16 cellular contexts compared by ENCODE assay signal in genomic region chr19:34179066-34179465, GRCh38. TPM values are rescaled to one million over a fixed set of nuclear protein-coding genes. Genes with fewer than 3 reads are reported as not detected.
DNase-seq lines count a peak whose midpoint lies in the region; ATAC-seq and TF ChIP-seq lines count a peak whose summit lies in the region.
"Had no signal": no experiment of that assay in that cellular context is flagged by ENCODE, and none has a peak within 500 bp of the region (broad histone marks: within the 10 kb centered on the region; RNA-seq: fewer than 3 reads in every experiment).

No MANE protein-coding gene starts in this region.

- ATAC-seq in HG02981 (IDR thresholded peaks at IDR 0.05; ENCODE audit: unreplicated experiment) (no peak), GM19395 (IDR thresholded peaks at IDR 0.05; ENCODE audit: unreplicated experiment) (no peak)
- ATAC-seq: GM23338, Right ventricle myocardium inferior had no signal

- peaks cover 17% of the 10 kb centered on the region for H3K36me3 Mint-ChIP-seq in activated naive CD4-positive, alpha-beta T cell treated with anti-CD3 and anti-CD28 coated beads, Interleukin-2, amount 50 U/mL, for 24 hours
- H3K36me3 Mint-ChIP-seq in brain (peaks cover 65% of the 10 kb centered on the region), mesothelial cell of epicardium (peaks cover 3% of the 10 kb centered on the region), type B pancreatic cell (peaks cover 33% of the 10 kb centered on the region)

- H3K4me1 Mint-ChIP-seq in activated naive CD4-positive, alpha-beta T cell treated with anti-CD3 and anti-CD28 coated beads, Interleukin-2, amount 50 U/mL, for 24 hours: peaks cover 86% of the 10 kb centered on the region
- peaks cover 90% of the 10 kb centered on the region for H3K4me1 Mint-ChIP-seq in brain
- H3K4me1 Mint-ChIP-seq in mesothelial cell of epicardium: peaks cover 69% of the 10 kb centered on the region
- H3K4me1 Mint-ChIP-seq in type B pancreatic cell (ENCODE audit: unreplicated experiment): peaks cover 48% of the 10 kb centered on the region

- no peak for DNase-seq in activated naive CD4-positive, alpha-beta T cell treated with anti-CD3 and anti-CD28 coated beads, Interleukin-2, amount 50 U/mL, for 16 hours
- DNase-seq in mesothelial cell of epicardium (ENCODE audit: low spot score in 2 of 2, unreplicated experiment in 2 of 2): no peak
- DNase-seq in type B pancreatic cell (ENCODE audit: extremely low spot score, unreplicated experiment): no peak
- no peak for DNase-seq in NCI-H1048 (lab: John Stamatoyannopoulos, UW)
- DNase-seq: activated effector memory CD4-positive, alpha-beta T cell treated with anti-CD3 and anti-CD28 coated beads, Interleukin-2, amount 50 U/mL, for 16 hours; MG63; NCI-H1694; stimulated activated naive CD4-positive, alpha-beta T cell treated with Interleukin-2 at 50 U/mL for 16 hours had no signal

- H3K9me3 Mint-ChIP-seq in activated naive CD4-positive, alpha-beta T cell treated with anti-CD3 and anti-CD28 coated beads, Interleukin-2, amount 50 U/mL, for 24 hours: no peaks in the 10 kb centered on the region
- H3K9me3 Mint-ChIP-seq in brain: no peaks in the 10 kb centered on the region
- no peaks in the 10 kb centered on the region for H3K9me3 Mint-ChIP-seq in mesothelial cell of epicardium
- H3K9me3 Mint-ChIP-seq in type B pancreatic cell: no peaks in the 10 kb centered on the region
- H3K9me3 Mint-ChIP-seq: GM23338; neural crest cell; T-helper 1 cell treated with Interleukin-12 subunit alpha and Interleukin-12 subunit beta and Interleukin-4 antibody, amounts not matched to agents 30 μg/mL and 1 μg/mL, for 36 hours had no signal

- TF ChIP-seq CTCF in brain (conservative IDR thresholded peaks at IDR 0.05): no peak
- TF ChIP-seq CTCF in mesothelial cell of epicardium (IDR thresholded peaks at IDR 0.05; ENCODE audit: unreplicated experiment): no peak
- TF ChIP-seq CTCF in type B pancreatic cell (conservative IDR thresholded peaks at IDR 0.05): no peak

- peak overlapping the region; percentile 68 for H3K4me3 Mint-ChIP-seq in activated naive CD4-positive, alpha-beta T cell treated with anti-CD3 and anti-CD28 coated beads, Interleukin-2, amount 50 U/mL, for 24 hours
- H3K4me3 Mint-ChIP-seq in brain (peak overlapping the region in 4 of 5 experiments; percentile 5 to 82 (median 32)), mesothelial cell of epicardium (no peak overlapping the region), type B pancreatic cell (no peak overlapping the region)
- H3K4me3 Mint-ChIP-seq: GM23338; T-helper 1 cell treated with Interleukin-12 subunit alpha and Interleukin-12 subunit beta and Interleukin-4 antibody, amounts not matched to agents 30 μg/mL and 1 μg/mL, for 36 hours had no signal

- peak overlapping the region; percentile 26 for H3K27ac Mint-ChIP-seq in activated naive CD4-positive, alpha-beta T cell treated with anti-CD3 and anti-CD28 coated beads, Interleukin-2, amount 50 U/mL, for 24 hours
- H3K27ac Mint-ChIP-seq in brain (peak overlapping the region in 3 of 5 experiments; percentile 14 to 56 (median 35)), mesothelial cell of epicardium (peak overlapping the region; percentile 44), type B pancreatic cell (peak overlapping the region; percentile 8)
- H3K27ac Mint-ChIP-seq: GM23338; T-helper 1 cell treated with Interleukin-12 subunit alpha and Interleukin-12 subunit beta and Interleukin-4 antibody, amounts not matched to agents 30 μg/mL and 1 μg/mL, for 36 hours had no signal

- H3K27me3 Mint-ChIP-seq in activated naive CD4-positive, alpha-beta T cell treated with anti-CD3 and anti-CD28 coated beads, Interleukin-2, amount 50 U/mL, for 24 hours: no peaks in the 10 kb centered on the region
- peaks cover 2% of the 10 kb centered on the region for H3K27me3 Mint-ChIP-seq in brain
- no peaks in the 10 kb centered on the region for H3K27me3 Mint-ChIP-seq in mesothelial cell of epicardium (ENCODE audit: low read depth)
- H3K27me3 Mint-ChIP-seq in type B pancreatic cell: no peaks in the 10 kb centered on the region

RNA-seq across cellular contexts. Expression of gene LSM14A, which starts 6.8 kb away (rescaled TPM):
- polyA plus RNA-seq in brain (ENCODE audit: insufficient read depth, low read depth, low replicate concordance): 61.3 TPM
- total RNA-seq in mesothelial cell of epicardium (153 to 164 TPM (median 155 TPM) in 3 replicates), type B pancreatic cell (ENCODE audit: low replicate concordance) (112 and 123 TPM in 2 replicates)

Comparison
In these comparisons a context has a peak if more than half of its experiments do, and no peak if none do; other contexts are left out.
1. H3K4me3 Mint-ChIP-seq: peak in activated naive CD4-positive, alpha-beta T cell treated with anti-CD3 and anti-CD28 coated beads, Interleukin-2, amount 50 U/mL, for 24 hours (single experiment) and brain (4 of 5); none in mesothelial cell of epicardium (single experiment) and type B pancreatic cell (single experiment).
2. Peak in every context shown above with its lines, with median percentiles within 50 percentile points of each other: H3K27ac Mint-ChIP-seq.